15 cellular contexts compared by ENCODE assay signal in genomic region chr9:135088979-135089847, GRCh38. TPM values are rescaled to one million over a fixed set of nuclear protein-coding genes. Genes with fewer than 3 reads are reported as not detected.
DNase-seq lines count a peak whose midpoint lies in the region; ATAC-seq and TF ChIP-seq lines count a peak whose summit lies in the region.
"Had no signal": no experiment of that assay in that cellular context is flagged by ENCODE, and none has a peak within 500 bp of the region (broad histone marks: within the 10 kb centered on the region; RNA-seq: fewer than 3 reads in every experiment).

No MANE protein-coding gene starts in this region.

- H3K27me3 ChIP-seq in A673 (replicated peaks; ENCODE audit: insufficient read depth, low read depth, low read length, poor library complexity) (no peaks in the 10 kb centered on the region), left ventricle myocardium inferior (ENCODE audit: low read depth) (peaks cover 64% of the 10 kb centered on the region)

- H3K36me3 ChIP-seq in A673 (ENCODE audit: insufficient read depth, low read length, poor library complexity, severe bottlenecking) (peaks cover 39% of the 10 kb centered on the region), SK-N-MC (ENCODE audit: insufficient read depth, low read length) (peaks cover 43% of the 10 kb centered on the region), left ventricle myocardium inferior (no peaks in the 10 kb centered on the region)
- H3K36me3 ChIP-seq: SJCRH30 had no signal

- H3K9me3 ChIP-seq in A673 (ENCODE audit: low read depth, low read length, poor library complexity, severe bottlenecking): no peaks in the 10 kb centered on the region
- no peaks in the 10 kb centered on the region for H3K9me3 ChIP-seq in SK-N-MC (ENCODE audit: low read depth, low read length)
- no peaks in the 10 kb centered on the region for H3K9me3 ChIP-seq in left ventricle myocardium inferior (replicated peaks)
- H3K9me3 ChIP-seq: SJCRH30 had no signal

- intact Hi-C loops in A673 (cut with micrococcal nuclease; ENCODE audit: unreplicated experiment): loop anchor here (5.0 kb wide), 1 partner anchor 68 kb away; no protein-coding TSS in a partner anchor
- intact Hi-C loops in left ventricle myocardium inferior (cut with micrococcal nuclease): loop anchor here (5.0 kb wide), 1 partner anchor 323 kb away; no protein-coding TSS in a partner anchor

- H3K27ac ChIP-seq in A673 (ENCODE audit: low read depth, low read length, poor library complexity, severe bottlenecking): peak overlapping the region; percentile 93
- H3K27ac ChIP-seq in SK-N-MC: no peak overlapping the region
- no peak overlapping the region for H3K27ac ChIP-seq in left ventricle myocardium inferior (replicated peaks)
- H3K27ac ChIP-seq: SJCRH30 had no signal

- TF ChIP-seq CTCF in A673 (conservative IDR thresholded peaks at IDR 0.05; ENCODE audit: low read depth, low read length): no peak
- TF ChIP-seq CTCF in left ventricle myocardium inferior (IDR thresholded peaks at IDR 0.05; ENCODE audit: borderline replicate concordance): no peak

- peak overlapping the region; percentile 80 for H3K9ac ChIP-seq in SK-N-MC (ENCODE audit: insufficient read length)

- POLR2A ChIA-PET in A673 (lab: Charles Lee; ENCODE audit: low non-redundant PET): interaction anchor here (0.7 to 1.2 kb wide), 3 partner anchors 9 to 68 kb away, joined by 3 to 5 read pairs (median 3); no protein-coding TSS in a partner anchor

- H3K4me1 ChIP-seq in A673 (ENCODE audit: insufficient read depth, low read length, poor library complexity, severe bottlenecking) (peaks cover 77% of the 10 kb centered on the region), left ventricle myocardium inferior (peaks cover 37% of the 10 kb centered on the region)
- H3K4me1 ChIP-seq: SJCRH30 had no signal

- CTCF ChIA-PET in A673 (lab: Charles Lee): interaction anchor here (0.5 to 1.3 kb wide), 3 partner anchors 254 to 1044 kb away, joined by 3 to 5 read pairs (median 3); no protein-coding TSS in a partner anchor

- ATAC-seq in GM21367 (IDR thresholded peaks at IDR 0.05; ENCODE audit: unreplicated experiment): no peak
- ATAC-seq: HepG2 had no signal

- DNase-seq in A673 (ENCODE audit: low spot score): peak; percentile 38
- DNase-seq in SK-N-MC (ENCODE audit: low read depth, low spot score): no peak
- DNase-seq in left ventricle myocardium inferior: no peak
- DNase-seq in retina: peak; percentile 59
- DNase-seq in UCSD-AML1 (lab: John Stamatoyannopoulos, UW; ENCODE audit: unreplicated experiment): no peak
- no peak for DNase-seq in activated CD4-positive, alpha-beta T cell treated with anti-CD3 and anti-CD28 coated beads for 48 hours
- no peak for DNase-seq in stimulated activated CD8-positive, alpha-beta memory T cell treated with anti-CD3 and anti-CD28 coated beads, Interleukin-4, amount 100 ng/mL, for 48 hours
- DNase-seq: activated gamma-delta T cell treated with Interleukin-2 at 50 U/mL for 16 hours, COR-L47, islet precursor cell, NCI-H226, SJCRH30 had no signal

- TSS peak; percentile 5 for BruUV-seq in A673 (replicated peaks; lab: Mats Ljungman, UMichigan)

- H3K4me3 ChIP-seq in A673 (ENCODE audit: low read depth, low read length, poor library complexity, severe bottlenecking) (peak overlapping the region; percentile 95), SK-N-MC (peak overlapping the region; percentile 83), left ventricle myocardium inferior (peak overlapping the region; percentile 67)
- H3K4me3 ChIP-seq: SJCRH30 had no signal

RNA-seq across cellular contexts. Expression of gene OLFM1, which starts 1.7 kb away (rescaled TPM):
- total RNA-seq in A673 (2021): 278 and 308 TPM in 2 replicates
- total RNA-seq in left ventricle myocardium inferior: 10.0 TPM
- total RNA-seq: activated CD8-positive, alpha-beta memory T cell treated with anti-CD3 and anti-CD28 coated beads for 36 hours; HepG2; SJCRH30 had no signal

Comparison
In these comparisons a context has a peak if more than half of its experiments do, and no peak if none do; other contexts are left out.
1. DNase-seq: peak in A673 (single experiment) and retina (single experiment); none in SK-N-MC (single experiment), left ventricle myocardium inferior (single experiment), UCSD-AML1 (single experiment), activated CD4-positive, alpha-beta T cell treated with anti-CD3 and anti-CD28 coated beads for 48 hours (single experiment) and stimulated activated CD8-positive, alpha-beta memory T cell treated with anti-CD3 and anti-CD28 coated beads, Interleukin-4, amount 100 ng/mL, for 48 hours (single experiment).
2. RNA of gene OLFM1, which starts 1.7 kb away (total RNA-seq): 278 to 308 TPM in A673; 10.0 TPM in left ventricle myocardium inferior (single experiment); every median in the first group is over 10 times any median in the second.
3. Peak in every context shown above with its lines, with median percentiles within 50 percentile points of each other: H3K4me3 ChIP-seq.